Comparison of ENCODE assay signal across 14 cellular contexts in the genomic region with DNA sequence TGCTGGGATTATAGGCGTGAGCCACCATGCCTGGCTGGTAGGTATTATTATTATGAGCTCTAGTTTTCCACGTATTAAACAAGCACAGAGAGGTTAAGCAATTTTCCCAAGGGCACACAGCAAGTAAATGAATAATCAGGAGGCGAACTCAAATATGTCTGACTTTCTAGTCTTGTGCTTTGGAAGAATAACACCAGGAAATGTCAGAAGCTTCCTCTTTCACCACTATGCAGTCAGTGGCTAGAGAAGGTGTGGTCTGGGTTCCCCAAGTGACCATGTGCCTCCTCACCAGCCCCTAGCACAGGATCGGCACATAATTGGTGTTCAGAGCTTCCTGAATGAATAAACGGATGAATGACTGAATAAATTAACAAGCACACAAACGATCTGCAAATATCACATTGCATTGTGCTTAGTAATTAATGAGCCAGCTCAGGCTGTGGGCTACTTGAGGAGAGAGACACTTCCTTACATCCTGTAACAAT. TPM values are rescaled to one million over a fixed set of nuclear protein-coding genes. Genes with fewer than 3 reads are reported as not detected.
DNase-seq lines count a peak whose midpoint lies in the region; ATAC-seq and TF ChIP-seq lines count a peak whose summit lies in the region.
"Had no signal": no experiment of that assay in that cellular context is flagged by ENCODE, and none has a peak within 500 bp of the region (broad histone marks: within the 10 kb centered on the region; RNA-seq: fewer than 3 reads in every experiment).

No MANE protein-coding gene starts in this region.

- H3K4me3 ChIP-seq in PC-3 (ENCODE audit: low read length) = no peak overlapping the region
- H3K4me3 ChIP-seq: gastrocnemius medialis, MG63 had no signal

- no peaks in the 10 kb centered on the region for H3K36me3 Mint-ChIP-seq in activated T-helper 17 cell treated with anti-CD3 and anti-CD28 coated beads, Interleukin-2, amount 50 U/mL, for 72 hours (ENCODE audit: low read depth)
- H3K36me3 Mint-ChIP-seq: naive B cell had no signal

- no peaks in the 10 kb centered on the region for H4K20me1 ChIP-seq in PC-3 (ENCODE audit: low read length)

- H3K9me2 ChIP-seq in PC-3 (replicated peaks; ENCODE audit: low read length) = no peaks in the 10 kb centered on the region

- H3K27me3 ChIP-seq in PC-3 (ENCODE audit: low read length) = no peaks in the 10 kb centered on the region
- H3K27me3 ChIP-seq: MG63 had no signal

- H3K79me2 ChIP-seq in PC-3 (ENCODE audit: low read length) = no peaks in the 10 kb centered on the region

- peaks cover 48% of the 10 kb centered on the region for H3K4me1 ChIP-seq in PC-3 (ENCODE audit: insufficient read depth, low read length)
- H3K4me1 ChIP-seq: gastrocnemius medialis had no signal

- no peak overlapping the region for H3K9ac ChIP-seq in PC-3 (ENCODE audit: low read length)

- H2AFZ ChIP-seq in PC-3 (ENCODE audit: low read length) = 0 out of 2 replicates have a peak overlapping the region, but pooled peaks have one; percentile 32

- H3K9me3 Mint-ChIP-seq in activated T-helper 17 cell treated with anti-CD3 and anti-CD28 coated beads, Interleukin-2, amount 50 U/mL, for 72 hours = no peaks in the 10 kb centered on the region
- H3K9me3 Mint-ChIP-seq: activated T-cell treated with anti-CD3 and anti-CD28 coated beads, Interleukin-2, amount 50 U/mL, for 72 hours; naive B cell; stimulated activated naive CD8-positive, alpha-beta T cell treated with anti-CD3 and anti-CD28 coated beads, Interleukin-15, amount 100 ng/mL, for 72 hours had no signal

- CTCF ChIA-PET in PC-3 (lab: Charles Lee) = interaction anchor here (0.8 kb wide), 1 partner anchor 155 kb away, joined by 3 read pairs; no protein-coding TSS in a partner anchor

- POLR2A ChIA-PET in PC-3 (lab: Charles Lee; ENCODE audit: unreplicated experiment) = no interaction called here

- peak overlapping the region; percentile 59 for H3K4me2 ChIP-seq in PC-3 (ENCODE audit: low read length)

- no peak overlapping the region for H3K27ac Mint-ChIP-seq in activated T-helper 17 cell treated with anti-CD3 and anti-CD28 coated beads, Interleukin-2, amount 50 U/mL, for 72 hours
- H3K27ac Mint-ChIP-seq: activated T-cell treated with anti-CD3 and anti-CD28 coated beads, Interleukin-2, amount 50 U/mL, for 72 hours; naive B cell; stimulated activated naive CD8-positive, alpha-beta T cell treated with anti-CD3 and anti-CD28 coated beads, Interleukin-15, amount 100 ng/mL, for 72 hours had no signal

- H3K4me3 Mint-ChIP-seq in activated T-helper 17 cell treated with anti-CD3 and anti-CD28 coated beads, Interleukin-2, amount 50 U/mL, for 72 hours = no peak overlapping the region
- H3K4me3 Mint-ChIP-seq: activated T-cell treated with anti-CD3 and anti-CD28 coated beads, Interleukin-2, amount 50 U/mL, for 72 hours; naive B cell; stimulated activated naive CD8-positive, alpha-beta T cell treated with anti-CD3 and anti-CD28 coated beads, Interleukin-15, amount 100 ng/mL, for 72 hours had no signal

- H3F3A ChIP-seq in PC-3 (ENCODE audit: low read length, unreplicated experiment) = no peaks in the 10 kb centered on the region

- ATAC-seq in PC-3 (peak; percentile 75), esophagus mucosa (peak; percentile 69), SK-N-SH treated with all-trans-retinoic acid at 6 μM for 48 hours (no peak)
- ATAC-seq in activated T-helper 17 cell treated with anti-CD3 and anti-CD28 coated beads, Interleukin-2, amount 50 U/mL, for 72 hours (replicated peaks) = no peak
- ATAC-seq: activated T-cell treated with anti-CD3 and anti-CD28 coated beads, Interleukin-2, amount 50 U/mL, for 72 hours; gastrocnemius medialis; right cardiac atrium; stimulated activated naive CD8-positive, alpha-beta T cell treated with anti-CD3 and anti-CD28 coated beads, Interleukin-15, amount 100 ng/mL, for 72 hours had no signal

- H3K27ac ChIP-seq in PC-3 (ENCODE audit: low read length) = peak overlapping the region; percentile 32
- H3K27ac ChIP-seq: gastrocnemius medialis had no signal

- no TSS peak for BruUV-seq in PC-3 (replicated peaks; lab: Mats Ljungman, UMichigan)

- H3K4me1 Mint-ChIP-seq in activated T-helper 17 cell treated with anti-CD3 and anti-CD28 coated beads, Interleukin-2, amount 50 U/mL, for 72 hours = no peaks in the 10 kb centered on the region
- H3K4me1 Mint-ChIP-seq: naive B cell; stimulated activated naive CD8-positive, alpha-beta T cell treated with anti-CD3 and anti-CD28 coated beads, Interleukin-15, amount 100 ng/mL, for 72 hours had no signal

- H3K9me3 ChIP-seq in PC-3 (ENCODE audit: low read length) = no peaks in the 10 kb centered on the region
- H3K9me3 ChIP-seq: gastrocnemius medialis had no signal

- H3K27me3 Mint-ChIP-seq in activated T-helper 17 cell treated with anti-CD3 and anti-CD28 coated beads, Interleukin-2, amount 50 U/mL, for 72 hours = peaks cover 35% of the 10 kb centered on the region

- intact Hi-C loops in PC-3 (cut with micrococcal nuclease) = loop anchor here (5.0 to 10.0 kb wide), 2 partner anchors 96 to 142 kb away; a partner anchor contains a TSS

- DNase-seq in Caki2 (ENCODE audit: low read depth) (peak; percentile 98), HK-2 (ENCODE audit: unreplicated experiment) (peak; percentile 4), PC-3 (peak; percentile 82), HPDE6-E6E7 (ENCODE audit: extremely low spot score) (no peak)
- DNase-seq in activated naive CD4-positive, alpha-beta T cell treated with Interleukin-2 at 50 U/mL for 16 hours = no peak
- DNase-seq: activated T-cell treated with anti-CD3 and anti-CD28 coated beads, Interleukin-2, amount 50 U/mL, for 72 hours; gastrocnemius medialis; MG63; naive B cell; right cardiac atrium; stimulated activated naive CD8-positive, alpha-beta T cell treated with anti-CD3 and anti-CD28 coated beads, Interleukin-15, amount 100 ng/mL, for 72 hours had no signal

- no peak for TF ChIP-seq CTCF in PC-3 (conservative IDR thresholded peaks at IDR 0.05; ENCODE audit: low read depth, low read length)

- in situ Hi-C loops in Caki2 (cut with HindIII; ENCODE audit: low pct_unique_long_range_greater_than_20kb, low sequenced_read_pairs) = no loop called here

- no peaks in the 10 kb centered on the region for H3K36me3 ChIP-seq in PC-3 (ENCODE audit: low read depth, low read length)
- H3K36me3 ChIP-seq: gastrocnemius medialis, MG63 had no signal

TF ChIP-seq in SK-N-SH treated with all-trans-retinoic acid at 6 μM for 48 hours, 23 proteins besides CTCF, POLR2A, EP300 and RAD21 (continues in another document):
- TF ChIP-seq, protein P1, sequence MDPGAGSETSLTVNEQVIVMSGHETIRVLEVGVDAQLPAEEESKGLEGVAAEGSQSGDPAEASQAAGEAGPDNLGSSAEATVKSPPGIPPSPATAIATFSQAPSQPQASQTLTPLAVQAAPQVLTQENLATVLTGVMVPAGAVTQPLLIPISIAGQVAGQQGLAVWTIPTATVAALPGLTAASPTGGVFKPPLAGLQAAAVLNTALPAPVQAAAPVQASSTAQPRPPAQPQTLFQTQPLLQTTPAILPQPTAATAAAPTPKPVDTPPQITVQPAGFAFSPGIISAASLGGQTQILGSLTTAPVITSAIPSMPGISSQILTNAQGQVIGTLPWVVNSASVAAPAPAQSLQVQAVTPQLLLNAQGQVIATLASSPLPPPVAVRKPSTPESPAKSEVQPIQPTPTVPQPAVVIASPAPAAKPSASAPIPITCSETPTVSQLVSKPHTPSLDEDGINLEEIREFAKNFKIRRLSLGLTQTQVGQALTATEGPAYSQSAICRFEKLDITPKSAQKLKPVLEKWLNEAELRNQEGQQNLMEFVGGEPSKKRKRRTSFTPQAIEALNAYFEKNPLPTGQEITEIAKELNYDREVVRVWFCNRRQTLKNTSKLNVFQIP (CRISPR knock-in tag; IDR thresholded peaks at IDR 0.05; ENCODE audit: borderline replicate concordance, low read depth) = no peak
- TF ChIP-seq SNAI2 (CRISPR knock-in tag; IDR thresholded peaks at IDR 0.05) (no peak), ZFP30 (CRISPR knock-in tag; IDR thresholded peaks at IDR 0.05) (no peak), ISL1 (CRISPR knock-in tag; IDR thresholded peaks at IDR 0.05) (no peak), OSR1 (CRISPR knock-in tag; IDR thresholded peaks at IDR 0.05) (no peak), ARNTL (CRISPR knock-in tag; IDR thresholded peaks at IDR 0.05; ENCODE audit: borderline replicate concordance, low read depth) (no peak), ZC3H10 (CRISPR knock-in tag; IDR thresholded peaks at IDR 0.05) (no peak), ZNF8 (CRISPR knock-in tag; IDR thresholded peaks at IDR 0.05) (no peak), TCF4 (CRISPR knock-in tag; IDR thresholded peaks at IDR 0.05; ENCODE audit: borderline replicate concordance) (no peak), BACH2 (CRISPR knock-in tag; IDR thresholded peaks at IDR 0.05; ENCODE audit: borderline replicate concordance) (no peak), CSDC2 (CRISPR knock-in tag; IDR thresholded peaks at IDR 0.05) (no peak)
- TF ChIP-seq, protein P2, sequence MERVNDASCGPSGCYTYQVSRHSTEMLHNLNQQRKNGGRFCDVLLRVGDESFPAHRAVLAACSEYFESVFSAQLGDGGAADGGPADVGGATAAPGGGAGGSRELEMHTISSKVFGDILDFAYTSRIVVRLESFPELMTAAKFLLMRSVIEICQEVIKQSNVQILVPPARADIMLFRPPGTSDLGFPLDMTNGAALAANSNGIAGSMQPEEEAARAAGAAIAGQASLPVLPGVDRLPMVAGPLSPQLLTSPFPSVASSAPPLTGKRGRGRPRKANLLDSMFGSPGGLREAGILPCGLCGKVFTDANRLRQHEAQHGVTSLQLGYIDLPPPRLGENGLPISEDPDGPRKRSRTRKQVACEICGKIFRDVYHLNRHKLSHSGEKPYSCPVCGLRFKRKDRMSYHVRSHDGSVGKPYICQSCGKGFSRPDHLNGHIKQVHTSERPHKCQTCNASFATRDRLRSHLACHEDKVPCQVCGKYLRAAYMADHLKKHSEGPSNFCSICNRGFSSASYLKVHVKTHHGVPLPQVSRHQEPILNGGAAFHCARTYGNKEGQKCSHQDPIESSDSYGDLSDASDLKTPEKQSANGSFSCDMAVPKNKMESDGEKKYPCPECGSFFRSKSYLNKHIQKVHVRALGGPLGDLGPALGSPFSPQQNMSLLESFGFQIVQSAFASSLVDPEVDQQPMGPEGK (CRISPR knock-in tag; IDR thresholded peaks at IDR 0.05; ENCODE audit: borderline replicate concordance) = no peak

RNA-seq across cellular contexts. Expression of a gene that starts 21.6 kb away (rescaled TPM):
- total RNA-seq in Caki2 (2014; rRNA removed; shearing (Covaris generic); ENCODE audit: low replicate concordance) = not detected in 2 replicates
- total RNA-seq in PC-3 (2014; rRNA removed) (2.9 and 4.1 TPM in 2 replicates), esophagus mucosa (68.1 TPM)
- not detected for total RNA-seq in activated T-helper 17 cell treated with anti-CD3 and anti-CD28 coated beads, Interleukin-2, amount 50 U/mL, for 72 hours
- total RNA-seq: activated T-cell treated with anti-CD3 and anti-CD28 coated beads, Interleukin-2, amount 50 U/mL, for 72 hours had no signal

Comparison
In these comparisons a context has a peak if more than half of its experiments do, and no peak if none do; other contexts are left out.
1. DNase-seq: peak in Caki2 (single experiment), HK-2 (single experiment) and PC-3 (single experiment); none in HPDE6-E6E7 (single experiment) and activated naive CD4-positive, alpha-beta T cell treated with Interleukin-2 at 50 U/mL for 16 hours (single experiment).
2. ATAC-seq: peak in PC-3 (single experiment) and esophagus mucosa (single experiment); none in SK-N-SH treated with all-trans-retinoic acid at 6 μM for 48 hours (single experiment) and activated T-helper 17 cell treated with anti-CD3 and anti-CD28 coated beads, Interleukin-2, amount 50 U/mL, for 72 hours (single experiment).
3. RNA of a gene that starts 21.6 kb away (total RNA-seq): 68.1 TPM in esophagus mucosa (single experiment); 2.9 to 4.1 TPM in PC-3, not detected in activated T-helper 17 cell treated with anti-CD3 and anti-CD28 coated beads, Interleukin-2, amount 50 U/mL, for 72 hours and not detected in Caki2; every median in the first group is over 10 times any median in the second.